2 cellular contexts compared by ENCODE assay signal in genomic region chr10:5985029-5985428, GRCh38.
TF ChIP-seq lines count a peak whose summit lies in the region.

No MANE protein-coding gene starts in this region.

TF ChIP-seq in IMR-90, 13 proteins besides CTCF, POLR2A, EP300 and RAD21:
- no peak for TF ChIP-seq USF2 (IDR thresholded peaks at IDR 0.05; ENCODE audit: low read depth, low read length)

TF ChIP-seq in GM23338, 12 proteins besides CTCF, POLR2A, EP300 and RAD21:
- TF ChIP-seq POLR2AphosphoS5 (IDR thresholded peaks at IDR 0.05; ENCODE audit: low read depth) (no peak), ZNF114 (CRISPR knock-in tag; IDR thresholded peaks at IDR 0.05) (no peak), EZH2 (IDR thresholded peaks at IDR 0.05; ENCODE audit: low read depth, unreplicated experiment) (no peak), CREB1 (CRISPR knock-in tag; IDR thresholded peaks at IDR 0.05; ENCODE audit: low read depth) (no peak), ZNF331 (CRISPR knock-in tag; IDR thresholded peaks at IDR 0.05; ENCODE audit: low read depth) (no peak), NANOG (IDR thresholded peaks at IDR 0.05; ENCODE audit: borderline replicate concordance) (no peak), REST (IDR thresholded peaks at IDR 0.05; ENCODE audit: unreplicated experiment) (no peak), JUNB (IDR thresholded peaks at IDR 0.05; ENCODE audit: unreplicated experiment) (no peak), EZH2phosphoT487 (IDR thresholded peaks at IDR 0.05; ENCODE audit: unreplicated experiment) (no peak), ETS1 (IDR thresholded peaks at IDR 0.05) (no peak), STAT1 (IDR thresholded peaks at IDR 0.05; ENCODE audit: unreplicated experiment) (no peak)
- TF ChIP-seq, protein P1, sequence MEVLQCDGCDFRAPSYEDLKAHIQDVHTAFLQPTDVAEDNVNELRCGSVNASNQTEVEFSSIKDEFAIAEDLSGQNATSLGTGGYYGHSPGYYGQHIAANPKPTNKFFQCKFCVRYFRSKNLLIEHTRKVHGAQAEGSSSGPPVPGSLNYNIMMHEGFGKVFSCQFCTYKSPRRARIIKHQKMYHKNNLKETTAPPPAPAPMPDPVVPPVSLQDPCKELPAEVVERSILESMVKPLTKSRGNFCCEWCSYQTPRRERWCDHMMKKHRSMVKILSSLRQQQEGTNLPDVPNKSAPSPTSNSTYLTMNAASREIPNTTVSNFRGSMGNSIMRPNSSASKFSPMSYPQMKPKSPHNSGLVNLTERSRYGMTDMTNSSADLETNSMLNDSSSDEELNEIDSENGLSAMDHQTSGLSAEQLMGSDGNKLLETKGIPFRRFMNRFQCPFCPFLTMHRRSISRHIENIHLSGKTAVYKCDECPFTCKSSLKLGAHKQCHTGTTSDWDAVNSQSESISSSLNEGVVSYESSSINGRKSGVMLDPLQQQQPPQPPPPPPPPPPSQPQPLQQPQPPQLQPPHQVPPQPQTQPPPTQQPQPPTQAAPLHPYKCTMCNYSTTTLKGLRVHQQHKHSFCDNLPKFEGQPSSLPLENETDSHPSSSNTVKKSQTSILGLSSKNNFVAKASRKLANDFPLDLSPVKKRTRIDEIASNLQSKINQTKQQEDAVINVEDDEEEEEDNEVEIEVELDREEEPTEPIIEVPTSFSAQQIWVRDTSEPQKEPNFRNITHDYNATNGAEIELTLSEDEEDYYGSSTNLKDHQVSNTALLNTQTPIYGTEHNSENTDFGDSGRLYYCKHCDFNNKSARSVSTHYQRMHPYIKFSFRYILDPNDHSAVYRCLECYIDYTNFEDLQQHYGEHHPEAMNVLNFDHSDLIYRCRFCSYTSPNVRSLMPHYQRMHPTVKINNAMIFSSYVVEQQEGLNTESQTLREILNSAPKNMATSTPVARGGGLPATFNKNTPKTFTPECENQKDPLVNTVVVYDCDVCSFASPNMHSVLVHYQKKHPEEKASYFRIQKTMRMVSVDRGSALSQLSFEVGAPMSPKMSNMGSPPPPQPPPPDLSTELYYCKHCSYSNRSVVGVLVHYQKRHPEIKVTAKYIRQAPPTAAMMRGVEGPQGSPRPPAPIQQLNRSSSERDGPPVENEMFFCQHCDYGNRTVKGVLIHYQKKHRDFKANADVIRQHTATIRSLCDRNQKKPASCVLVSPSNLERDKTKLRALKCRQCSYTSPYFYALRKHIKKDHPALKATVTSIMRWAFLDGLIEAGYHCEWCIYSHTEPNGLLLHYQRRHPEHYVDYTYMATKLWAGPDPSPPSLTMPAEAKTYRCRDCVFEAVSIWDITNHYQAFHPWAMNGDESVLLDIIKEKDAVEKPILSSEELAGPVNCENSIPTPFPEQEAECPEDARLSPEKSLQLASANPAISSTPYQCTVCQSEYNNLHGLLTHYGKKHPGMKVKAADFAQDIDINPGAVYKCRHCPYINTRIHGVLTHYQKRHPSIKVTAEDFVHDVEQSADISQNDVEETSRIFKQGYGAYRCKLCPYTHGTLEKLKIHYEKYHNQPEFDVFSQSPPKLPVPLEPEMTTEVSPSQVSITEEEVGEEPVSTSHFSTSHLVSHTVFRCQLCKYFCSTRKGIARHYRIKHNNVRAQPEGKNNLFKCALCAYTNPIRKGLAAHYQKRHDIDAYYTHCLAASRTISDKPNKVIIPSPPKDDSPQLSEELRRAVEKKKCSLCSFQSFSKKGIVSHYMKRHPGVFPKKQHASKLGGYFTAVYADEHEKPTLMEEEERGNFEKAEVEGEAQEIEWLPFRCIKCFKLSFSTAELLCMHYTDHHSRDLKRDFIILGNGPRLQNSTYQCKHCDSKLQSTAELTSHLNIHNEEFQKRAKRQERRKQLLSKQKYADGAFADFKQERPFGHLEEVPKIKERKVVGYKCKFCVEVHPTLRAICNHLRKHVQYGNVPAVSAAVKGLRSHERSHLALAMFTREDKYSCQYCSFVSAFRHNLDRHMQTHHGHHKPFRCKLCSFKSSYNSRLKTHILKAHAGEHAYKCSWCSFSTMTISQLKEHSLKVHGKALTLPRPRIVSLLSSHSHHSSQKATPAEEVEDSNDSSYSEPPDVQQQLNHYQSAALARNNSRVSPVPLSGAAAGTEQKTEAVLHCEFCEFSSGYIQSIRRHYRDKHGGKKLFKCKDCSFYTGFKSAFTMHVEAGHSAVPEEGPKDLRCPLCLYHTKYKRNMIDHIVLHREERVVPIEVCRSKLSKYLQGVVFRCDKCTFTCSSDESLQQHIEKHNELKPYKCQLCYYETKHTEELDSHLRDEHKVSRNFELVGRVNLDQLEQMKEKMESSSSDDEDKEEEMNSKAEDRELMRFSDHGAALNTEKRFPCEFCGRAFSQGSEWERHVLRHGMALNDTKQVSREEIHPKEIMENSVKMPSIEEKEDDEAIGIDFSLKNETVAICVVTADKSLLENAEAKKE (CRISPR knock-in tag; IDR thresholded peaks at IDR 0.05) = no peak
TF ChIP-seq in GM23338: peak in this region for 0.
